8 cellular contexts compared by ENCODE assay signal in genomic region chr13:114130708-114131580, GRCh38. TPM values are rescaled to one million over a fixed set of nuclear protein-coding genes. Genes with fewer than 3 reads are reported as not detected.
A peak's percentile ranks its signal among the peaks of the same experiment; 100 is the strongest.
DNase-seq lines count a peak whose midpoint lies in the region; ATAC-seq and TF ChIP-seq lines count a peak whose summit lies in the region.

No MANE protein-coding gene starts in this region.

- no peak for TF ChIP-seq CTCF in omental fat pad (IDR thresholded peaks at IDR 0.05)

- H3K9me3 Mint-ChIP-seq in activated naive CD4-positive, alpha-beta T cell treated with anti-CD3 and anti-CD28 coated beads, Interleukin-2, amount 50 U/mL, for 72 hours: peaks cover 0 to 10% of the 10 kb centered on the region in 2 donors

- DNase-seq in D341Med (ENCODE audit: low spot score) (peak; percentile 40), RKO (ENCODE audit: low spot score) (peak; percentile 94), globus pallidus (ENCODE audit: low spot score) (peak; percentile 58), omental fat pad (ENCODE audit: low spot score) (no peak)
- DNase-seq in activated naive CD4-positive, alpha-beta T cell treated with anti-CD3 and anti-CD28 coated beads, Interleukin-2, amount 50 U/mL, for 72 hours (ENCODE audit: low spot score in 2 of 2): peak; percentile 51 to 83

- ATAC-seq in HG02852 (IDR thresholded peaks at IDR 0.05; ENCODE audit: unreplicated experiment) (peak; percentile 25), omental fat pad (ENCODE audit: low FRiP score) (peak; percentile 23), HG03521 (IDR thresholded peaks at IDR 0.05; ENCODE audit: unreplicated experiment) (no peak), GM21576 (IDR thresholded peaks at IDR 0.05; ENCODE audit: unreplicated experiment) (no peak)
- peak; percentile 38 to 59 for ATAC-seq in activated naive CD4-positive, alpha-beta T cell treated with anti-CD3 and anti-CD28 coated beads, Interleukin-2, amount 50 U/mL, for 72 hours

- H3K36me3 Mint-ChIP-seq in activated naive CD4-positive, alpha-beta T cell treated with anti-CD3 and anti-CD28 coated beads, Interleukin-2, amount 50 U/mL, for 72 hours: peaks cover 14 to 38% of the 10 kb centered on the region in 2 donors

- H3K27ac Mint-ChIP-seq in activated naive CD4-positive, alpha-beta T cell treated with anti-CD3 and anti-CD28 coated beads, Interleukin-2, amount 50 U/mL, for 72 hours: peak overlapping the region; percentile 97 to 99

RNA-seq across cellular contexts. Expression of gene RASA3, which starts 1.5 kb away (rescaled TPM):
- 10 to 100 TPM; 39.4 to 44.1 TPM for total RNA-seq in activated naive CD4-positive, alpha-beta T cell treated with anti-CD3 and anti-CD28 coated beads, Interleukin-2, amount 50 U/mL, for 72 hours
- 10 to 100 TPM; 28.1 to 73.4 (median 56.8) TPM for total RNA-seq in omental fat pad

RNA-seq across cellular contexts. Expression of gene CFAP97D2, which starts 48.1 kb away (rescaled TPM):
- not detected for total RNA-seq in activated naive CD4-positive, alpha-beta T cell treated with anti-CD3 and anti-CD28 coated beads, Interleukin-2, amount 50 U/mL, for 72 hours
- not detected for total RNA-seq in omental fat pad

Comparison
In these comparisons a context has a peak if more than half of its experiments do, and no peak if none do; other contexts are left out.
1. ATAC-seq: peak in HG02852 (single experiment), activated naive CD4-positive, alpha-beta T cell treated with anti-CD3 and anti-CD28 coated beads, Interleukin-2, amount 50 U/mL, for 72 hours (2 of 2) and omental fat pad (single experiment); none in HG03521 (single experiment) and GM21576 (single experiment).